In the genomic region with DNA sequence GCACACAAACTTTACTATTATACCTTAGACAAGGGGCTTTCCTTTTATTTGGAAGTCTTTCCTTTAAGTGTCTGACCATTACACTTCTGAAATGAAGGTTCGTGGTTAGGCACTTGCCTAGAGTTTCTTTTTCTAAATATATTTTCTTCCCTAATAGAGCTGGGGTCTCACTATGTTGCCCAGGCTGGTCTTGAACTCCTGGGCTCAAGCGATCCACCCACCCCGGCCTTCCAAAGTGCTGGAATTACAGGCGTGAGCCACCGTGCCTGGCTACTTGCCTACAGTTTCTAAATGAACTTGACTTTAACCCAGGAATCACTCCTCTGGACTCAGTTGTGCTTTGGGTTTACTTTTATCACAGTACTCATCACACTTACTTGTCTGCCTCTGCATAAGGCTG, we compare ENCODE assay signal across 7 cellular contexts.
"Had no signal": no experiment of that assay in that cellular context is flagged by ENCODE, and none has a peak within 500 bp of the region (broad histone marks: within the 10 kb centered on the region; RNA-seq: fewer than 3 reads in every experiment).

No MANE protein-coding gene starts in this region.

- DNase-seq: GM23248, GOT3, H7, IMR-90 had no signal

- ATAC-seq: HCT116, K562 had no signal

- FAIRE-seq: HTR-8/SVneo, K562 had no signal
